Comparison of ENCODE assay signal across 15 cellular contexts in the genomic region with DNA sequence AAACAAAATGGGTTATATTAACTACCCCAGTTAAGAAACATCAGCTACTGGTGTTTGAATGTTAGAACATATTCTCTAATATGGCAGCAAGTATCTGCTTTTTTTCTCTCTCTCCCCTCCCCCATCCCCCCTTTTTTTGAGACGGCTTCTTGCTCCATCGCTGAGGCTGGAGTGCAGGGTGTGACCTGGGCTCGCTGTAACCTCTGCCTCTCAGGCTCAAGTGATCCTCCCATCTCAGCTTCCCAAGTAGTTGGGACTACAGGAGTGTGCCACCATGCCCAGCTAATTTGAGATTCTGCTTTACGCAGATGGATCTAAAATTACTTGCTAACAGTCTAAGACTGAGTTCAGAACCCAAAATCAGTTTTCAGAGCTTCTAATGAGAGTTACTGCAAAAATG.
DNase-seq lines count a peak whose midpoint lies in the region; ATAC-seq and TF ChIP-seq lines count a peak whose summit lies in the region.
"Had no signal": no experiment of that assay in that cellular context is flagged by ENCODE, and none has a peak within 500 bp of the region (broad histone marks: within the 10 kb centered on the region; RNA-seq: fewer than 3 reads in every experiment).

No MANE protein-coding gene starts in this region.

- no peaks in the 10 kb centered on the region for H3K9me3 ChIP-seq in T-helper 17 cell (ENCODE audit: control insufficient read depth, low read length, poor library complexity, severe bottlenecking)
- H3K9me3 ChIP-seq in thoracic aorta, result no peaks in the 10 kb centered on the region

- DNase-seq in T-helper 17 cell (no peak), nephron progenitor cell (no peak), thoracic aorta (ENCODE audit: low spot score) (no peak), T-cell (no peak), NK-92 (lab: John Stamatoyannopoulos, UW; ENCODE audit: unreplicated experiment) (no peak), hypothalamus (lab: John Stamatoyannopoulos, UW) (no peak)
- DNase-seq: activated CD4-positive, alpha-beta T cell treated with anti-CD3 and anti-CD28 coated beads for 1 hour; activated effector memory CD4-positive, alpha-beta T cell treated with anti-CD3 and anti-CD28 coated beads, Interleukin-2, amount 50 U/mL, for 16 hours; AML-193; cortex of kidney; H9; NCI-H146; SHP77 treated with DMSO at 0.1 percent for 48 hours had no signal

- H3K4me3 ChIP-seq in thoracic aorta, result no peak overlapping the region

- intact Hi-C loops in dendritic cell treated with granulocyte-macrophage colony-stimulating factor and Interleukin-4, amounts not matched to agents 40 ng/mL and 50 ng/mL, for 4 days (cut with micrococcal nuclease), result no loop called here

- peak overlapping the region; percentile 57 to 73 for H3K27ac ChIP-seq in thoracic aorta

- H3K27ac Mint-ChIP-seq in T-helper 17 cell (peak overlapping the region; percentile 59), nephron progenitor cell (peak overlapping the region; percentile 84), T-cell (no peak overlapping the region)
- H3K27ac Mint-ChIP-seq in dendritic cell treated with granulocyte-macrophage colony-stimulating factor and Interleukin-4, amounts not matched to agents 40 ng/mL and 50 ng/mL, for 4 days, result peak overlapping the region; percentile 31
- H3K27ac Mint-ChIP-seq: stimulated activated naive CD8-positive, alpha-beta T cell treated with anti-CD3 and anti-CD28 coated beads, Interleukin-15, Interleukin-2, amounts not matched to agents 100 ng/mL and 50 ng/mL, for 24 hours had no signal

- no peak for ATAC-seq in T-helper 17 cell
- no peak for ATAC-seq in thoracic aorta (ENCODE audit: insufficient number of reproducible peaks, low FRiP score, low read depth)
- ATAC-seq in T-cell (replicated peaks in 1 of 4), result no peak

- no peaks in the 10 kb centered on the region for H3K36me3 Mint-ChIP-seq in T-helper 17 cell (ENCODE audit: low read depth)
- peaks cover 12% of the 10 kb centered on the region for H3K36me3 Mint-ChIP-seq in dendritic cell treated with granulocyte-macrophage colony-stimulating factor and Interleukin-4, amounts not matched to agents 40 ng/mL and 50 ng/mL, for 4 days (ENCODE audit: low read depth)
- peaks cover 4% of the 10 kb centered on the region for H3K36me3 Mint-ChIP-seq in nephron progenitor cell (ENCODE audit: low read depth)
- H3K36me3 Mint-ChIP-seq in T-cell, result no peaks in the 10 kb centered on the region

- POLR2A ChIA-PET in T-cell (lab: Charles Lee), result interaction anchor here in 1 of 2 donors (0.6 kb wide), 1 partner anchor 30 kb away, joined by 3 read pairs; no protein-coding TSS in a partner anchor

- H3K4me1 Mint-ChIP-seq in T-helper 17 cell (peaks cover 32% of the 10 kb centered on the region), nephron progenitor cell (no peaks in the 10 kb centered on the region), T-cell (peaks cover 56 to 59% (median 57%) of the 10 kb centered on the region in 3 donors)
- peaks cover 47% of the 10 kb centered on the region for H3K4me1 Mint-ChIP-seq in dendritic cell treated with granulocyte-macrophage colony-stimulating factor and Interleukin-4, amounts not matched to agents 40 ng/mL and 50 ng/mL, for 4 days (ENCODE audit: low read depth)

- peaks cover 53 to 96% of the 10 kb centered on the region in 2 donors for H3K4me1 ChIP-seq in thoracic aorta (ENCODE audit: control insufficient read depth in 1 of 2, low read depth in 2 of 2)

- TF ChIP-seq CTCF in nephron progenitor cell (IDR thresholded peaks at IDR 0.05) (no peak), thoracic aorta (IDR thresholded peaks at IDR 0.05) (no peak)

- H3K27me3 ChIP-seq in thoracic aorta (replicated peaks; ENCODE audit: insufficient read depth), result no peaks in the 10 kb centered on the region

- H3K4me3 Mint-ChIP-seq in T-helper 17 cell, result no peak overlapping the region
- no peak overlapping the region for H3K4me3 Mint-ChIP-seq in dendritic cell treated with granulocyte-macrophage colony-stimulating factor and Interleukin-4, amounts not matched to agents 40 ng/mL and 50 ng/mL, for 4 days
- peak overlapping the region; percentile 70 for H3K4me3 Mint-ChIP-seq in nephron progenitor cell
- H3K4me3 Mint-ChIP-seq in T-cell, result no peak overlapping the region
- H3K4me3 Mint-ChIP-seq: H9; stimulated activated naive CD8-positive, alpha-beta T cell treated with anti-CD3 and anti-CD28 coated beads, Interleukin-15, Interleukin-2, amounts not matched to agents 100 ng/mL and 50 ng/mL, for 24 hours had no signal

- no peaks in the 10 kb centered on the region for H3K27me3 Mint-ChIP-seq in T-helper 17 cell
- no peaks in the 10 kb centered on the region for H3K27me3 Mint-ChIP-seq in dendritic cell treated with granulocyte-macrophage colony-stimulating factor and Interleukin-4, amounts not matched to agents 40 ng/mL and 50 ng/mL, for 4 days
- no peaks in the 10 kb centered on the region for H3K27me3 Mint-ChIP-seq in nephron progenitor cell (ENCODE audit: low read depth, poor library complexity)
- no peaks in the 10 kb centered on the region for H3K27me3 Mint-ChIP-seq in T-cell
- H3K27me3 Mint-ChIP-seq: stimulated activated naive CD8-positive, alpha-beta T cell treated with anti-CD3 and anti-CD28 coated beads, Interleukin-15, Interleukin-2, amounts not matched to agents 100 ng/mL and 50 ng/mL, for 24 hours had no signal

- CTCF ChIA-PET in T-cell (lab: Charles Lee), result no interaction called here

- no peaks in the 10 kb centered on the region for H3K36me3 ChIP-seq in thoracic aorta

- H3K9me3 Mint-ChIP-seq in dendritic cell treated with granulocyte-macrophage colony-stimulating factor and Interleukin-4, amounts not matched to agents 40 ng/mL and 50 ng/mL, for 4 days, result no peaks in the 10 kb centered on the region
- H3K9me3 Mint-ChIP-seq in nephron progenitor cell (no peaks in the 10 kb centered on the region), T-cell (no peaks in the 10 kb centered on the region)
- H3K9me3 Mint-ChIP-seq: H9; stimulated activated naive CD8-positive, alpha-beta T cell treated with anti-CD3 and anti-CD28 coated beads, Interleukin-15, Interleukin-2, amounts not matched to agents 100 ng/mL and 50 ng/mL, for 24 hours had no signal

Comparison
In these comparisons a context has a peak if more than half of its experiments do, and no peak if none do; other contexts are left out.
1. H3K27ac Mint-ChIP-seq: peak in T-helper 17 cell (single experiment), dendritic cell treated with granulocyte-macrophage colony-stimulating factor and Interleukin-4, amounts not matched to agents 40 ng/mL and 50 ng/mL, for 4 days (single experiment) and nephron progenitor cell (single experiment); none in T-cell (0 of 2).